In the genomic region with DNA sequence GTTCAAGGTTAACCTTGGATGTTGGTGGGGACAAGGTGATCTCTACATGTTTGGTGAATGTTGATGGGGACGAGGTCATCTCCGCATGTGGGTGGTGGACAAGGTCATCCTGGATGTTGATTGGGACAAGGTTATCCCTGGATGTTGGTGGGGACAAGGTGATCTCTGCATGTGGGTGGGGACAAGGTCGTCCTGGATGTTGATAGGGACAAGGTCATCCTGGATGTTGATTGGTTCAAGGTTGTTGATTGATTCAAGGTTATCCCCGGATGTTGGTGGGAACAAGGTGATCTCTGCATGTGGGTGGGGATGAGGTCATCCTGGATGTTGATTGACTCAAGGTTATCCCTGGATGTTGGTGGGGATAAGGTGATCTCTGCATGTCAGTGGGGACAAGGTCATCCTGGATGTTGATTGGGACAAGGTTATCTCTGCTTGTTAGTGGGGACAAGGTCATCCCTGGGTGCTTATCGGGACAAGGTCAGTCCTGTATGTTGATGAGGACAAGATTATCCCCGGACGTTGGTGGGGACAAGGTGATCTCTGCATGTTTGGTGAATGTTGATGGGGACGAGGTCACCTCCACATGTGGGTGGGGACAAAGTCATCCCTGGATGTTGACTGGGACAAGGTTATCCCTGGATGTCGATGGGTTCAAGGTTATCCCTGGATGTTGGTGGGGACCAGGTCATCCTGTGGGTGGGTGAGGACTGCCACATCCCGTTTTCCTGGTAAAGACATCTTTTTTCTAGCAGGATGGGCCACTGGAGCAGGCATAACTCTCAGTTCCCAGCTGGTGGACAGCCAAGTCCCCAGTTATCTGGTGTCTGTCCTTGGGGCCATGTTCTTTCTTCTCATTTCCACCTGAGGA, we compare ENCODE assay signal across 21 cellular contexts. TPM values are rescaled to one million over a fixed set of nuclear protein-coding genes. Genes with fewer than 3 reads are reported as not detected.
DNase-seq lines count a peak whose midpoint lies in the region; ATAC-seq and TF ChIP-seq lines count a peak whose summit lies in the region.
"Had no signal": no experiment of that assay in that cellular context is flagged by ENCODE, and none has a peak within 500 bp of the region (broad histone marks: within the 10 kb centered on the region; RNA-seq: fewer than 3 reads in every experiment).

No MANE protein-coding gene starts in this region.

- POLR2A ChIA-PET in activated CD4-positive, alpha-beta T cell treated with anti-CD3 and anti-CD28 coated beads for 36 hours (lab: Charles Lee): no interaction called here
- POLR2A ChIA-PET in activated CD4-positive, alpha-beta memory T cell treated with anti-CD3 and anti-CD28 coated beads for 36 hours (lab: Charles Lee): no interaction called here

- H3K4me3 Mint-ChIP-seq in activated CD4-positive, alpha-beta T cell treated with anti-CD3 and anti-CD28 coated beads for 36 hours: no peak overlapping the region
- no peak overlapping the region for H3K4me3 Mint-ChIP-seq in activated CD4-positive, alpha-beta memory T cell treated with anti-CD3 and anti-CD28 coated beads for 36 hours
- H3K4me3 Mint-ChIP-seq: HFFc6, nephron had no signal

- TF ChIP-seq EP300 in esophagus muscularis mucosa (IDR thresholded peaks at IDR 0.05): no peak
- TF ChIP-seq EP300 in gastroesophageal sphincter (IDR thresholded peaks at IDR 0.05): no peak

- TF ChIP-seq CTCF in esophagus muscularis mucosa (IDR thresholded peaks at IDR 0.05): no peak
- no peak for TF ChIP-seq CTCF in spleen (IDR thresholded peaks at IDR 0.05 in 8 of 11, conservative IDR thresholded peaks at IDR 0.05 in 3 of 11)
- no peak for TF ChIP-seq CTCF in gastroesophageal sphincter (IDR thresholded peaks at IDR 0.05)

- no peak for ATAC-seq in activated CD4-positive, alpha-beta T cell treated with anti-CD3 and anti-CD28 coated beads for 36 hours
- no peak for ATAC-seq in gastroesophageal sphincter
- no peak for ATAC-seq in GM21528 (IDR thresholded peaks at IDR 0.05; ENCODE audit: low FRiP score, unreplicated experiment)

- no peak for DNase-seq in activated CD4-positive, alpha-beta T cell treated with anti-CD3 and anti-CD28 coated beads for 36 hours
- DNase-seq in activated CD4-positive, alpha-beta T cell treated with anti-CD3 and anti-CD28 coated beads for 48 hours: no peak
- no peak for DNase-seq in activated CD4-positive, alpha-beta memory T cell treated with anti-CD3 and anti-CD28 coated beads for 36 hours
- DNase-seq in esophagus muscularis mucosa (ENCODE audit: extremely low spot score): peak; percentile 85
- DNase-seq in spleen: peak; percentile 41
- no peak for DNase-seq in activated CD4-positive, CD25-positive, alpha-beta regulatory T cell treated with anti-CD3 and anti-CD28 coated beads, Interleukin-2, amount 50 U/mL, for 72 hours
- DNase-seq: anterior cingulate cortex; DMS 273 treated with DMSO at 0.1 percent for 48 hours; heart right ventricle; HFFc6; Kasumi-1; NCI-H1092 treated with DMSO at 0.1 percent for 48 hours; NCI-H510A; OCI-M1; stimulated activated CD4-positive, alpha-beta T cell treated with anti-CD3 and anti-CD28 coated beads, Interleukin-4, amount 100 ng/mL, for 4 hours had no signal

- 84% methylated on average over 10 of the region's 10 CpGs for WGBS in esophagus muscularis mucosa
- WGBS in spleen, 5 donors: 78 to 88% (median 85%) methylated on average over 10 of the region's 10 CpGs
- 74 to 96% methylated on average over 3 to 10 of the region's 10 CpGs for WGBS in gastroesophageal sphincter (ENCODE audit: low coverage in 1 of 2), 2 donors

- peak overlapping the region; percentile 8 for H3K27ac Mint-ChIP-seq in activated CD4-positive, alpha-beta T cell treated with anti-CD3 and anti-CD28 coated beads for 36 hours
- peak overlapping the region; percentile 4 for H3K27ac Mint-ChIP-seq in activated CD4-positive, alpha-beta memory T cell treated with anti-CD3 and anti-CD28 coated beads for 36 hours
- H3K27ac Mint-ChIP-seq: HFFc6, nephron had no signal

- no peaks in the 10 kb centered on the region for H3K36me3 Mint-ChIP-seq in activated CD4-positive, alpha-beta T cell treated with anti-CD3 and anti-CD28 coated beads for 36 hours (ENCODE audit: low read depth)
- H3K36me3 Mint-ChIP-seq in activated CD4-positive, alpha-beta memory T cell treated with anti-CD3 and anti-CD28 coated beads for 36 hours: no peaks in the 10 kb centered on the region

- no peaks in the 10 kb centered on the region for H3K27me3 Mint-ChIP-seq in activated CD4-positive, alpha-beta T cell treated with anti-CD3 and anti-CD28 coated beads for 36 hours
- no peaks in the 10 kb centered on the region for H3K27me3 Mint-ChIP-seq in activated CD4-positive, alpha-beta memory T cell treated with anti-CD3 and anti-CD28 coated beads for 36 hours

- intact Hi-C loops in activated CD4-positive, alpha-beta T cell treated with anti-CD3 and anti-CD28 coated beads for 36 hours (cut with DNase I, micrococcal nuclease): no loop called here
- intact Hi-C loops in activated CD4-positive, alpha-beta memory T cell treated with anti-CD3 and anti-CD28 coated beads for 36 hours (cut with micrococcal nuclease): no loop called here
- intact Hi-C loops in esophagus muscularis mucosa (cut with DNase I) (no loop called here), spleen (cut with DNase I; ENCODE audit: low total_unique reads) (no loop called here)

- H3K27me3 ChIP-seq in esophagus muscularis mucosa (no peaks in the 10 kb centered on the region), spleen (replicated peaks in 1 of 7) (no peaks in the 10 kb centered on the region), gastroesophageal sphincter (peaks cover 2% of the 10 kb centered on the region)
- H3K27me3 ChIP-seq: heart right ventricle, SJSA1 had no signal

- peaks cover 16% of the 10 kb centered on the region for H3K4me1 Mint-ChIP-seq in activated CD4-positive, alpha-beta T cell treated with anti-CD3 and anti-CD28 coated beads for 36 hours
- H3K4me1 Mint-ChIP-seq in activated CD4-positive, alpha-beta memory T cell treated with anti-CD3 and anti-CD28 coated beads for 36 hours (ENCODE audit: low read depth): peaks cover 17% of the 10 kb centered on the region
- H3K4me1 Mint-ChIP-seq: nephron had no signal

- H3K4me3 ChIP-seq in esophagus muscularis mucosa: no peak overlapping the region
- H3K4me3 ChIP-seq in spleen: no peak overlapping the region
- no peak overlapping the region for H3K4me3 ChIP-seq in gastroesophageal sphincter
- H3K4me3 ChIP-seq: heart right ventricle, lung, SJSA1, smooth muscle cell had no signal

- no peaks in the 10 kb centered on the region for H3K9me3 Mint-ChIP-seq in activated CD4-positive, alpha-beta T cell treated with anti-CD3 and anti-CD28 coated beads for 36 hours (ENCODE audit: low read depth)
- H3K9me3 Mint-ChIP-seq in activated CD4-positive, alpha-beta memory T cell treated with anti-CD3 and anti-CD28 coated beads for 36 hours: no peaks in the 10 kb centered on the region

- CTCF ChIA-PET in activated CD4-positive, alpha-beta T cell treated with anti-CD3 and anti-CD28 coated beads for 36 hours (lab: Charles Lee): no interaction called here
- CTCF ChIA-PET in activated CD4-positive, alpha-beta memory T cell treated with anti-CD3 and anti-CD28 coated beads for 36 hours (lab: Charles Lee): no interaction called here

- H3K4me1 ChIP-seq in esophagus muscularis mucosa (no peaks in the 10 kb centered on the region), spleen (peaks cover 0 to 7% (median 2%) of the 10 kb centered on the region in 6 donors), gastroesophageal sphincter (no peaks in the 10 kb centered on the region)
- H3K4me1 ChIP-seq: heart right ventricle, SJSA1 had no signal

- no peaks in the 10 kb centered on the region for H3K36me3 ChIP-seq in esophagus muscularis mucosa
- no peaks in the 10 kb centered on the region for H3K36me3 ChIP-seq in spleen
- no peaks in the 10 kb centered on the region for H3K36me3 ChIP-seq in gastroesophageal sphincter
- H3K36me3 ChIP-seq: heart right ventricle, SJSA1 had no signal

- H3K27ac ChIP-seq in esophagus muscularis mucosa (replicated peaks in 1 of 4): no peak overlapping the region
- H3K27ac ChIP-seq in spleen: no peak overlapping the region
- H3K27ac ChIP-seq in gastroesophageal sphincter: no peak overlapping the region
- H3K27ac ChIP-seq: heart right ventricle, SJSA1 had no signal

- TF ChIP-seq POLR2A in esophagus muscularis mucosa (IDR thresholded peaks at IDR 0.05; ENCODE audit: low read depth) (no peak), spleen (IDR thresholded peaks at IDR 0.05) (no peak), gastroesophageal sphincter (IDR thresholded peaks at IDR 0.05) (no peak)

- H3K9me3 ChIP-seq in esophagus muscularis mucosa (no peaks in the 10 kb centered on the region), spleen (peaks cover 0 to 12% (median 0%) of the 10 kb centered on the region in 8 donors), gastroesophageal sphincter (no peaks in the 10 kb centered on the region)
- H3K9me3 ChIP-seq: heart right ventricle had no signal

RNA-seq across cellular contexts. Expression of a gene that starts 28.5 kb away (rescaled TPM):
- 100 to 1,000 TPM in 1 of 2 experiments, 10 to 100 TPM in 1; 92.8 to 127 TPM for total RNA-seq in activated CD4-positive, alpha-beta T cell treated with anti-CD3 and anti-CD28 coated beads for 36 hours
- total RNA-seq in activated CD4-positive, alpha-beta memory T cell treated with anti-CD3 and anti-CD28 coated beads for 36 hours: 10 to 100 TPM; 42.2 to 46.5 TPM
- total RNA-seq in esophagus muscularis mucosa (1 to 10 TPM; 2.1 to 8.9 (median 2.4) TPM), spleen (10 to 100 TPM; 13.0 to 35.0 (median 24.3) TPM), gastroesophageal sphincter (1 to 10 TPM; 1.1 to 8.8 (median 6.0) TPM)
- 10 to 100 TPM in 2 of 3 donors, 1 to 10 TPM in 1; 9.9 to 21.3 (median 11.5) TPM for polyA plus RNA-seq in spleen

Comparison
In these comparisons a context has a peak if more than half of its experiments do, and no peak if none do; other contexts are left out.
1. DNase-seq: peak in esophagus muscularis mucosa (single experiment) and spleen (single experiment); none in activated CD4-positive, alpha-beta T cell treated with anti-CD3 and anti-CD28 coated beads for 36 hours (single experiment), activated CD4-positive, alpha-beta T cell treated with anti-CD3 and anti-CD28 coated beads for 48 hours (single experiment), activated CD4-positive, alpha-beta memory T cell treated with anti-CD3 and anti-CD28 coated beads for 36 hours (single experiment) and activated CD4-positive, CD25-positive, alpha-beta regulatory T cell treated with anti-CD3 and anti-CD28 coated beads, Interleukin-2, amount 50 U/mL, for 72 hours (single experiment).